Comparison of ENCODE assay signal across 8 cellular contexts in the genomic region with DNA sequence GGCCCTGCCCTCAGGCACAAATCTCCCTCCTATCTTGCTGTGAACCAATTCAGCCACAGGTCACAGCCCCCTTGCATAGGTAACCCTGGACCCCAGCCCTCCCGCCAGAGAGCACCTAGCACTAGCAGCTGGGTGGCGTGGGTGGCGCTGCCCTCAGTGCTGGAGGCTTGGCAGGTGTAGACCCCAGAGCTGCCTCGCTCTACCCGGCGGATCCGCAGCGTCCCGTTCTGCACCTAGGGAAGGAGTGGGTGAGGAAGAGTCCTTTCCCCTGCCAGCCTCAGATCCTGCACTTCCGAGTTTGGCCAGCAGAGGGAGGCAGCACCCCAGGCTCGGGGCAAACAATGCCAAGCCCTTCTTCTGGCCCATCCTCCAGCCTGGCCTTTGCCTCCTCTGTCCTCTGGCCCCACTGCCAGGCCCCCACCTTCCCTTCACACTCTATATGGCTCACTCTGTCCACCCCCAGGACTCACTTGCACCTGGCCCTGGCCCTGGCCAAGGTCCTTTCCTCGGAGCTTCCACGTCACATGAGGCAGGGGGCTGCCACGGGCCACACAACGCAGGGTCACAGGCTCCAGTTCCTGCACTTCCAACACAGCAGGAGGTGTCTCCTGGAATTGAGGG. TPM values are rescaled to one million over a fixed set of nuclear protein-coding genes. Genes with fewer than 3 reads are reported as not detected.
DNase-seq lines count a peak whose midpoint lies in the region; ATAC-seq, FAIRE-seq and TF ChIP-seq lines count a peak whose summit lies in the region.

No MANE protein-coding gene starts in this region.

- peaks cover 10 to 17% of the 10 kb centered on the region in 2 donors for H3K4me1 ChIP-seq in small intestine (ENCODE audit: control insufficient read depth in 2 of 2, insufficient read depth in 1 of 2, low read depth in 1 of 2, low read length in 1 of 2)

- peaks cover 4 to 5% of the 10 kb centered on the region in 2 donors for H3K27me3 Mint-ChIP-seq in T-cell

- H3K9me3 ChIP-seq in small intestine (ENCODE audit: control insufficient read depth, low read depth) = no peaks in the 10 kb centered on the region

- intact Hi-C loops in left ventricle myocardium superior (cut with micrococcal nuclease) = loop anchor here (10.0 kb wide), 1 partner anchor 68 kb away; no protein-coding TSS in a partner anchor

- POLR2A ChIA-PET in T-cell (lab: Charles Lee) = interaction anchor here in 1 of 2 donors (1.1 kb wide), 1 partner anchor 67 kb away, joined by 3 read pairs; no protein-coding TSS in a partner anchor

- no peak overlapping the region for H3K27ac Mint-ChIP-seq in T-cell

- no peak for FAIRE-seq in small intestine (lab: Jason Lieb, UNC)

- H3K27ac ChIP-seq in small intestine (ENCODE audit: low read depth in 1 of 2, low read length in 1 of 2) = peak overlapping the region; percentile 62 to 97

- no peak overlapping the region for H3K4me3 Mint-ChIP-seq in T-cell

- CTCF ChIA-PET in T-cell (lab: Charles Lee) = interaction anchor here (0.9 to 2.1 kb wide), 6 partner anchors 36 to 72 kb away, joined by 3 to 5 read pairs (median 3); a partner anchor contains a TSS

- H3K9me3 Mint-ChIP-seq in T-cell = no peaks in the 10 kb centered on the region

- ATAC-seq in T-cell (replicated peaks in 1 of 4) = peak; percentile 77 to 85 (median 84)
- ATAC-seq in left ventricle myocardium superior = peak; percentile 79
- ATAC-seq in GM19395 (IDR thresholded peaks at IDR 0.05; ENCODE audit: unreplicated experiment) = no peak

- no peaks in the 10 kb centered on the region for H3K36me3 ChIP-seq in small intestine (ENCODE audit: control insufficient read depth in 2 of 2, insufficient read depth in 2 of 2, low read length in 2 of 2)

- no peak overlapping the region for H3K4me3 ChIP-seq in LNCaP clone FGC (ENCODE audit: low read depth, low read length)
- H3K4me3 ChIP-seq in small intestine (ENCODE audit: low read depth in 1 of 2, low read length in 2 of 2) = peak overlapping the region in 1 of 2 donors; percentile 18

- TF ChIP-seq CTCF in LNCaP clone FGC (IDR thresholded peaks at IDR 0.05; ENCODE audit: control insufficient read depth, extremely low read depth, insufficient read depth) = peak; percentile 98

- no peaks in the 10 kb centered on the region for H3K27me3 ChIP-seq in small intestine (ENCODE audit: control insufficient read depth in 2 of 2, insufficient read depth in 2 of 2, low read length in 2 of 2)

- H3K4me1 Mint-ChIP-seq in T-cell = peaks cover 0 to 12% (median 8%) of the 10 kb centered on the region in 3 donors

- WGBS in small intestine, 3 donors = 14 to 33% (median 17%) methylated on average over 15 of the region's 15 CpGs

- DNase-seq in NCI-H1436 (lab: John Stamatoyannopoulos, UW) (peak; percentile 54), NCI-H1436 treated with DMSO at 0.1 percent for 48 hours (lab: John Stamatoyannopoulos, UW) (no peak), LNCaP clone FGC (ENCODE audit: low read depth) (no peak), T-cell (peak; percentile 29 to 88 (median 72)), left ventricle myocardium superior (peak; percentile 83), small intestine (peak; percentile 90)
- DNase-seq in activated naive CD8-positive, alpha-beta T cell treated with anti-CD3 and anti-CD28 coated beads, Interleukin-2, amount 50 U/mL, for 16 hours (ENCODE audit: low read depth, low spot score) = peak; percentile 64

- H3K36me3 Mint-ChIP-seq in T-cell = no peaks in the 10 kb centered on the region

RNA-seq across cellular contexts. Expression of a gene that starts 9.0 kb away (rescaled TPM):
- total RNA-seq in T-cell = under 1 TPM in 3 of 5 donors, not detected in 2; 0.06 to 0.16 (median 0.12) TPM
- total RNA-seq in left ventricle myocardium superior = 0.79 TPM
- 10 to 100 TPM in 2 of 3 donors, 1 to 10 TPM in 1; 3.1 to 34.6 (median 18.1) TPM for polyA plus RNA-seq in small intestine

RNA-seq across cellular contexts. Expression of a gene that starts 11.1 kb away (rescaled TPM):
- total RNA-seq in T-cell (100 to 1,000 TPM; 210 to 372 (median 245) TPM), left ventricle myocardium superior (104 TPM)
- 100 to 1,000 TPM; 384 to 472 (median 416) TPM for polyA plus RNA-seq in small intestine

RNA-seq across cellular contexts. Expression of a gene that starts 17.6 kb away (rescaled TPM):
- not detected for total RNA-seq in T-cell
- not detected for total RNA-seq in left ventricle myocardium superior
- not detected for polyA plus RNA-seq in small intestine

RNA-seq across cellular contexts. Expression of a gene that starts 36.4 kb away (rescaled TPM):
- total RNA-seq in T-cell (1 to 10 TPM; 1.2 to 4.7 (median 1.5) TPM), left ventricle myocardium superior (1.7 TPM)
- polyA plus RNA-seq in small intestine = 1 to 10 TPM in 1 of 3 donors, under 1 TPM in 1, not detected in 1; 0.36 to 1.1 TPM

Comparison
In these comparisons a context has a peak if more than half of its experiments do, and no peak if none do; other contexts are left out.
1. DNase-seq: peak in NCI-H1436 (single experiment), T-cell (34 of 34), activated naive CD8-positive, alpha-beta T cell treated with anti-CD3 and anti-CD28 coated beads, Interleukin-2, amount 50 U/mL, for 16 hours (single experiment), left ventricle myocardium superior (single experiment) and small intestine (single experiment); none in NCI-H1436 treated with DMSO at 0.1 percent for 48 hours (single experiment) and LNCaP clone FGC (single experiment).